ENCODE assay signal across 17 cellular contexts in genomic region chr3:54067060-54067459, GRCh38. TPM values are rescaled to one million over a fixed set of nuclear protein-coding genes. Genes with fewer than 3 reads are reported as not detected.
DNase-seq lines count a peak whose midpoint lies in the region; ATAC-seq and TF ChIP-seq lines count a peak whose summit lies in the region.
"Had no signal": no experiment of that assay in that cellular context is flagged by ENCODE, and none has a peak within 500 bp of the region (broad histone marks: within the 10 kb centered on the region; RNA-seq: fewer than 3 reads in every experiment).

No MANE protein-coding gene starts in this region.

- peaks cover 54% of the 10 kb centered on the region for H3K27me3 Mint-ChIP-seq in Calu3 (ENCODE audit: unreplicated experiment)

- H3K4me1 Mint-ChIP-seq in Calu3 (ENCODE audit: low read depth, unreplicated experiment), result no peaks in the 10 kb centered on the region

- no TSS peak for BruUV-seq in Calu3 (replicated peaks; lab: Mats Ljungman, UMichigan)

- no peaks in the 10 kb centered on the region for H3K36me3 Mint-ChIP-seq in Calu3 (ENCODE audit: insufficient read depth, unreplicated experiment)

- peak; percentile 86 for ATAC-seq in esophagus mucosa
- ATAC-seq in GM21737 (IDR thresholded peaks at IDR 0.05; ENCODE audit: unreplicated experiment), result no peak
- ATAC-seq in GM21447 (IDR thresholded peaks at IDR 0.05; ENCODE audit: unreplicated experiment), result no peak
- ATAC-seq: GM12878 had no signal

- no peak for TF ChIP-seq CTCF in Calu3 (IDR thresholded peaks at IDR 0.05; ENCODE audit: unreplicated experiment)

- H3K4me3 Mint-ChIP-seq in Calu3 (ENCODE audit: low read depth, unreplicated experiment), result no peak overlapping the region

- H3K9me3 Mint-ChIP-seq in Calu3 (ENCODE audit: low read depth, unreplicated experiment), result peaks cover 3% of the 10 kb centered on the region

- intact Hi-C loops in Calu3 (cut with micrococcal nuclease; ENCODE audit: unreplicated experiment), result no loop called here

- DNase-seq in Calu3 (peak; percentile 40), RPMI7951 (ENCODE audit: low read depth) (peak; percentile 91), left kidney (ENCODE audit: low read depth, low spot score) (peak; percentile 67), T-helper 1 cell (no peak)
- DNase-seq in stimulated activated CD4-positive, alpha-beta T cell treated with anti-CD3 and anti-CD28 coated beads, Interleukin-4, amount 100 ng/mL, for 1 hour, result no peak
- DNase-seq: KBM-7, MG63, NCI-H1105, NCI-H1694 treated with DMSO at 0.1 percent for 48 hours, NCI-H446, NCI-H774, PC-9, SHP77 had no signal

- CTCF ChIA-PET in Calu3 (lab: Charles Lee), result no interaction called here

- H3K27ac Mint-ChIP-seq in Calu3 (ENCODE audit: unreplicated experiment), result no peak overlapping the region

RNA-seq across cellular contexts. Expression of gene CACNA2D3, which starts 55.3 kb away (rescaled TPM):
- total RNA-seq in Calu3 (2022) (not detected in 2 replicates), esophagus mucosa (7.0 TPM)
- 11.2 and 11.7 TPM in 2 replicates for total RNA-seq in RPMI7951 (2014; rRNA removed; shearing (Covaris generic))
- total RNA-seq: GM12878 had no signal

Comparison
In these comparisons a context has a peak if more than half of its experiments do, and no peak if none do; other contexts are left out.
1. DNase-seq: peak in Calu3 (single experiment), RPMI7951 (single experiment) and left kidney (single experiment); none in T-helper 1 cell (0 of 5) and stimulated activated CD4-positive, alpha-beta T cell treated with anti-CD3 and anti-CD28 coated beads, Interleukin-4, amount 100 ng/mL, for 1 hour (single experiment).